ENCODE assay signal across 13 cellular contexts in genomic region chr2:20184067-20184938, GRCh38. TPM values are rescaled to one million over a fixed set of nuclear protein-coding genes. Genes with fewer than 3 reads are reported as not detected.
DNase-seq lines count a peak whose midpoint lies in the region; ATAC-seq and TF ChIP-seq lines count a peak whose summit lies in the region.
"Had no signal": no experiment of that assay in that cellular context is flagged by ENCODE, and none has a peak within 500 bp of the region (broad histone marks: within the 10 kb centered on the region; RNA-seq: fewer than 3 reads in every experiment).

No MANE protein-coding gene starts in this region.

- 83 to 87% methylated on average over 17 of the region's 17 CpGs for WGBS in heart right ventricle, 2 donors
- WGBS in aorta, 2 donors: 81 to 82% methylated on average over 17 of the region's 17 CpGs

- no peaks in the 10 kb centered on the region for H3K9me3 ChIP-seq in heart right ventricle
- H3K9me3 ChIP-seq in aorta (ENCODE audit: control insufficient read depth, low read length): no peaks in the 10 kb centered on the region
- no peaks in the 10 kb centered on the region for H3K9me3 ChIP-seq in gastrocnemius medialis

- in situ Hi-C loops in astrocyte of the spinal cord (cut with HindIII; ENCODE audit: low sequenced_read_pairs): no loop called here
- in situ Hi-C loops in gastrocnemius medialis (cut with MboI; ENCODE audit: low sequenced_read_pairs in 4 of 4): no loop called here

- no peak for TF ChIP-seq POLR2A in gastrocnemius medialis (IDR thresholded peaks at IDR 0.05)

- H3K27me3 ChIP-seq in heart right ventricle (no peaks in the 10 kb centered on the region), aorta (ENCODE audit: control insufficient read depth in 1 of 2, insufficient read depth in 2 of 2, low read length in 1 of 2) (no peaks in the 10 kb centered on the region), gastrocnemius medialis (no peaks in the 10 kb centered on the region)

- H3K36me3 ChIP-seq in heart right ventricle (no peaks in the 10 kb centered on the region), aorta (ENCODE audit: control insufficient read depth in 1 of 2, insufficient read depth in 2 of 2, low read length in 1 of 2) (no peaks in the 10 kb centered on the region), gastrocnemius medialis (no peaks in the 10 kb centered on the region)

- DNase-seq in left ventricle myocardium superior: peak; percentile 19
- DNase-seq in heart right ventricle: no peak
- peak; percentile 75 for DNase-seq in astrocyte of the spinal cord (ENCODE audit: low read depth, low spot score)
- peak; percentile 85 for DNase-seq in kidney tubule cell (ENCODE audit: low spot score)
- DNase-seq in aorta: peak; percentile 51 to 62
- no peak for DNase-seq in gastrocnemius medialis
- no peak for DNase-seq in NCI-H1930 (lab: John Stamatoyannopoulos, UW)
- DNase-seq: cortex of kidney; NCI-H2227 treated with DMSO at 0.1 percent for 48 hours; small intestine; stimulated activated naive CD4-positive, alpha-beta T cell had no signal

- H3K4me1 ChIP-seq in heart right ventricle: peaks cover 0 to 19% (median 0%) of the 10 kb centered on the region in 9 donors
- H3K4me1 ChIP-seq in aorta (ENCODE audit: control insufficient read depth in 1 of 2, insufficient read depth in 2 of 2, low read length in 2 of 2): no peaks in the 10 kb centered on the region
- H3K4me1 ChIP-seq in gastrocnemius medialis: no peaks in the 10 kb centered on the region

- intact Hi-C loops in left ventricle myocardium superior (cut with micrococcal nuclease): no loop called here
- intact Hi-C loops in heart right ventricle (cut with DNase I): no loop called here
- intact Hi-C loops in aorta (cut with DNase I): no loop called here
- intact Hi-C loops in gastrocnemius medialis (cut with DNase I; ENCODE audit: low total_unique reads): no loop called here

- no peak overlapping the region for H3K4me3 ChIP-seq in heart right ventricle
- H3K4me3 ChIP-seq in astrocyte of the spinal cord (ENCODE audit: low read depth, low read length): no peak overlapping the region
- no peak overlapping the region for H3K4me3 ChIP-seq in aorta (ENCODE audit: low read length in 2 of 2)
- H3K4me3 ChIP-seq in gastrocnemius medialis: no peak overlapping the region

- peak overlapping the region in 1 of 10 donors; percentile 40 for H3K27ac ChIP-seq in heart right ventricle
- H3K27ac ChIP-seq in aorta (ENCODE audit: low read depth in 1 of 2, low read length in 2 of 2): no peak overlapping the region
- no peak overlapping the region for H3K27ac ChIP-seq in gastrocnemius medialis

- TF ChIP-seq CTCF in heart right ventricle (IDR thresholded peaks at IDR 0.05) (no peak), astrocyte of the spinal cord (IDR thresholded peaks at IDR 0.05; ENCODE audit: low read depth, low read length) (no peak), gastrocnemius medialis (IDR thresholded peaks at IDR 0.05 in 4 of 5, conservative IDR thresholded peaks at IDR 0.05 in 1 of 5) (no peak)

- ATAC-seq in left ventricle myocardium superior: no peak
- ATAC-seq in heart right ventricle: no peak
- no peak for ATAC-seq in aorta (ENCODE audit: low FRiP score)
- no peak for ATAC-seq in gastrocnemius medialis
- ATAC-seq in HG03139 (IDR thresholded peaks at IDR 0.05; ENCODE audit: unreplicated experiment): no peak

RNA-seq across cellular contexts. Expression of gene SDC1, which starts 40.6 kb away (rescaled TPM):
- total RNA-seq in left ventricle myocardium superior: 0.42 TPM
- total RNA-seq in heart right ventricle: 1 to 10 TPM in 2 of 10 donors, under 1 TPM in 6, not detected in 2; 0.27 to 2.1 (median 0.33) TPM
- polyA plus RNA-seq in heart right ventricle: under 1 TPM; 0.30 to 0.44 TPM
- total RNA-seq in aorta: 1 to 10 TPM in 1 of 2 donors, under 1 TPM in 1; 0.66 to 1.4 TPM
- 1 to 10 TPM; 1.5 to 5.4 TPM for polyA plus RNA-seq in aorta
- total RNA-seq in gastrocnemius medialis: 1 to 10 TPM in 2 of 4 donors, under 1 TPM in 1, not detected in 1; 0.41 to 1.2 (median 1.2) TPM
- total RNA-seq: B cell had no signal

Comparison
In these comparisons a context has a peak if more than half of its experiments do, and no peak if none do; other contexts are left out.
1. DNase-seq: peak in left ventricle myocardium superior (single experiment), astrocyte of the spinal cord (single experiment), kidney tubule cell (single experiment) and aorta (2 of 2); none in heart right ventricle (0 of 2), gastrocnemius medialis (0 of 2) and NCI-H1930 (0 of 2).